22 cellular contexts compared by ENCODE assay signal in the genomic region with DNA sequence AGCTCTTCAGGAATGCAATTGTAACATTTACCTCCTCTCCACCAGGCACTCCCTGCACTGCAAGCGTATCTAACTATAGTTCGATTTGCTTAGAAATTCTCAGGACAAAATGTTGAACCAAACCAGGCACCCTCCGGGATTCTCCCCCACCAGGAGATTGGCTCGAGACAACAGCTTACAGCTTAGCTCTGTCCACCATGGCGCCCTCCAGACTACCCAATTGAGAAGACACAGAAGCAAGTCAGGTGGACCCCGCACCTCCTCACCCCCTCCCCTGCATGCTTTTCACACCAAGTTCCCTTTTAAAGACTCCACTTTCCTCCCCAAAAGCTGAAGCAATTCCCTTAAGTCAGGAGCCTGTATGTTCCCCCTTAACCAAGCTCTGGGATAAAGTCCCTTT. TPM values are rescaled to one million over a fixed set of nuclear protein-coding genes. Genes with fewer than 3 reads are reported as not detected.
DNase-seq lines count a peak whose midpoint lies in the region; ATAC-seq lines count a peak whose summit lies in the region.
"Had no signal": no experiment of that assay in that cellular context is flagged by ENCODE, and none has a peak within 500 bp of the region (broad histone marks: within the 10 kb centered on the region; RNA-seq: fewer than 3 reads in every experiment).

No MANE protein-coding gene starts in this region.

- intact Hi-C loops in Right ventricle myocardium inferior (cut with DNase I) (no loop called here), Right ventricle myocardium superior (cut with DNase I) (no loop called here), posterior vena cava (cut with DNase I) (no loop called here)

- DNase-seq in Right ventricle myocardium inferior (ENCODE audit: missing footprints) (peak; percentile 7), Right ventricle myocardium superior (no peak), iPS-NIHi7 (ENCODE audit: extremely low spot score) (peak; percentile 11), posterior vena cava (ENCODE audit: low spot score) (peak; percentile 34), A172 (ENCODE audit: low spot score) (no peak)
- DNase-seq: CD4-positive, alpha-beta T cell; COR-L47; DMS79; KBM-7; MM.1S; NCI-H1048; NCI-H1436; NCI-H1930; NCI-H345; NCI-H524; NCI-H774; NK-92 treated with Interleukin-12 subunit alpha and Interleukin-12 subunit beta, amount 100 ng/mL, for 24 hours had no signal

- no peak for ATAC-seq in Right ventricle myocardium inferior
- no peak for ATAC-seq in Right ventricle myocardium superior (ENCODE audit: poor library complexity)
- no peak for ATAC-seq in GM21390 (IDR thresholded peaks at IDR 0.05; ENCODE audit: unreplicated experiment)
- no peak for ATAC-seq in GM19463 (IDR thresholded peaks at IDR 0.05; ENCODE audit: unreplicated experiment)

RNA-seq across cellular contexts. Expression of gene RFPL3, which starts 34.7 kb away (rescaled TPM):
- total RNA-seq in Right ventricle myocardium inferior, result not detected
- total RNA-seq in Right ventricle myocardium superior, result not detected
- total RNA-seq in posterior vena cava, result not detected
- total RNA-seq in A172 (2014; rRNA removed; shearing (Covaris generic)), result not detected in 2 replicates
- total RNA-seq: A673; CD4-positive, alpha-beta T cell; HT1080; SK-MEL-5 had no signal

Comparison
In these comparisons a context has a peak if more than half of its experiments do, and no peak if none do; other contexts are left out.
1. DNase-seq: peak in Right ventricle myocardium inferior (single experiment), iPS-NIHi7 (single experiment) and posterior vena cava (single experiment); none in Right ventricle myocardium superior (single experiment) and A172 (single experiment).